Comparison of ENCODE assay signal across 8 cellular contexts in the genomic region with DNA sequence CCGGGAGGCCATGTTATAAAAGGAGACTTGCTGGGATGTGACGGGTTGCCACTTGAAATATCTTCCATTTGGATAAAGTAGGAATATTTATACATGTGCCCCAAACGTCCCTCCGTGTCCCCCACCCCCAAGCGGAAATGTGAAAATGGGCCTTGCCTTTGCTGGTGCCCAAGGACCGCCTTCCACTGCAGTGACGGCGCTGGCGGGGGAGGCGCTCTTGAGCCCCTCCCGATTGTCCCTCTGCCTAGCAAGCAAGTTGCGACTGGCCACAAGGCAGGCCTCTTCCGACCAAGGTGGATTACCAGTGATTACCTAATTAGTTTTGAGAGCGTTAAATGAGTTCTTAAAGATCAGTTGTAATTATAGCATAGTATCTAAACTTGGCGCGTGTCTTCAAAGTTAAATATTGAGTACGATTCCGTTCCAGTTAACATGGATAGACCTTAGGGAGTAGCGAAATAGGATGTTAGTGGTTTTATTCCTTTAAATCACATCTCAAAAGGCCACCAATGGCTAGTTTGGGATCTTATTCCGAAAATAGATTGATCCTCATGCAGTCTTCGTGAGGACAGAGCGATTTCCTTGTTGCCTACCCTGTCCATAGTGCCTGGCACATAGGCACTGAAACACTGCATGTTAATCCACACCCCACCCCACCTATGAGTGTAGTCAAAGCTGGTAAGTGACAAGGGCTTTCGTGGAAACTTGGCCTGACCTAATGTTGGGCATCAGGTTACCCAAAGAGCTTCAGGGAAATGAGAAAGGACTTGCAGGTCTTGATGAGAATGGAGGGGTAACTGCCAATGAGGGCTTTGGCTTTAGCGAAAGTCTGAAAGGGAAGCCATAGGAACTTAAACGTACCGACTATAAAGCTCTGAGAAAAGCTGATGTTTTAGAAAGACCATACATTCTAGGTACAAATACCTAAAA. TPM values are rescaled to one million over a fixed set of nuclear protein-coding genes. Genes with fewer than 3 reads are reported as not detected.
DNase-seq lines count a peak whose midpoint lies in the region; ATAC-seq and TF ChIP-seq lines count a peak whose summit lies in the region.

No MANE protein-coding gene starts in this region.

- H3K27ac Mint-ChIP-seq in activated T-cell treated with anti-CD3 and anti-CD28 coated beads, Interleukin-2, amount 50 U/mL, for 72 hours = peak overlapping the region; percentile 100

- peak; percentile 31 to 55 (median 43) for TF ChIP-seq CTCF in Peyer's patch (IDR thresholded peaks at IDR 0.05)

- H3K27me3 Mint-ChIP-seq in activated T-cell treated with anti-CD3 and anti-CD28 coated beads, Interleukin-2, amount 50 U/mL, for 72 hours (ENCODE audit: low read depth) = no peaks in the 10 kb centered on the region

- H3K4me1 ChIP-seq in Peyer's patch = peaks cover 0 to 15% (median 8%) of the 10 kb centered on the region in 4 donors
- H3K4me1 ChIP-seq in mucosa of stomach (ENCODE audit: control insufficient read depth, insufficient read depth, low read length) = peaks cover 12% of the 10 kb centered on the region

- H3K9ac ChIP-seq in mucosa of stomach (ENCODE audit: low read length) = peak overlapping the region; percentile 99

- no peaks in the 10 kb centered on the region for H3K27me3 ChIP-seq in Peyer's patch
- H3K27me3 ChIP-seq in mucosa of stomach (ENCODE audit: control insufficient read depth, insufficient read depth, low read length) = no peaks in the 10 kb centered on the region

- peaks cover 27 to 41% of the 10 kb centered on the region in 2 donors for H3K36me3 Mint-ChIP-seq in activated T-cell treated with anti-CD3 and anti-CD28 coated beads, Interleukin-2, amount 50 U/mL, for 72 hours (ENCODE audit: insufficient read depth in 2 of 2)

- H3K4me3 Mint-ChIP-seq in activated T-cell treated with anti-CD3 and anti-CD28 coated beads, Interleukin-2, amount 50 U/mL, for 72 hours = peak overlapping the region; percentile 90 to 100

- peaks cover 40% of the 10 kb centered on the region for H3K4me1 Mint-ChIP-seq in activated T-cell treated with anti-CD3 and anti-CD28 coated beads, Interleukin-2, amount 50 U/mL, for 72 hours (ENCODE audit: low read depth)

- H3K36me3 ChIP-seq in KOPT-K1 (ENCODE audit: insufficient read depth, low read length) (peaks cover 55% of the 10 kb centered on the region), Peyer's patch (peaks cover 0 to 38% (median 0%) of the 10 kb centered on the region in 3 donors), mucosa of stomach (ENCODE audit: control insufficient read depth, insufficient read depth, low read length) (peaks cover 21% of the 10 kb centered on the region)

- peak; percentile 21 to 61 for TF ChIP-seq POLR2A in Peyer's patch (IDR thresholded peaks at IDR 0.05)

- H3K27ac ChIP-seq in KOPT-K1 (ENCODE audit: low read depth, low read length, poor library complexity, severe bottlenecking) (peak overlapping the region; percentile 90), Peyer's patch (peak overlapping the region; percentile 95 to 100 (median 99))

- no peaks in the 10 kb centered on the region for H3K9me3 ChIP-seq in KOPT-K1 (ENCODE audit: insufficient read depth, low read length, poor library complexity, severe bottlenecking)
- no peaks in the 10 kb centered on the region for H3K9me3 ChIP-seq in Peyer's patch
- H3K9me3 ChIP-seq in mucosa of stomach (ENCODE audit: control insufficient read depth, low read length) = no peaks in the 10 kb centered on the region

- H3K9me3 Mint-ChIP-seq in activated T-cell treated with anti-CD3 and anti-CD28 coated beads, Interleukin-2, amount 50 U/mL, for 72 hours = no peaks in the 10 kb centered on the region

- ATAC-seq in GM21619 (IDR thresholded peaks at IDR 0.05; ENCODE audit: unreplicated experiment) (peak; percentile 41), esophagus mucosa (peak; percentile 82)
- ATAC-seq in activated T-cell treated with anti-CD3 and anti-CD28 coated beads, Interleukin-2, amount 50 U/mL, for 72 hours (replicated peaks in 1 of 2) = peak; percentile 43 to 48

- DNase-seq in DMS 273 treated with DMSO at 0.1 percent for 48 hours (lab: John Stamatoyannopoulos, UW) = peak; percentile 70
- DNase-seq in Peyer's patch = peak; percentile 87 to 96 (median 90)
- DNase-seq in activated T-cell treated with anti-CD3 and anti-CD28 coated beads, Interleukin-2, amount 50 U/mL, for 72 hours = peak; percentile 87 to 88
- peak; percentile 51 to 68 for DNase-seq in stimulated activated CD8-positive, alpha-beta memory T cell treated with anti-CD3 and anti-CD28 coated beads, Interleukin-4, amount 100 ng/mL, for 4 hours (ENCODE audit: low read depth in 2 of 2, low spot score in 1 of 2)

- H3K4me3 ChIP-seq in Peyer's patch = peak overlapping the region; percentile 64 to 91 (median 88)
- H3K4me3 ChIP-seq in mucosa of stomach (ENCODE audit: low read length) = peak overlapping the region; percentile 33

RNA-seq across cellular contexts. Expression of a gene that starts 1.1 kb away (rescaled TPM):
- total RNA-seq in Peyer's patch (1,000 to 10,000 TPM in 1 of 4 donors, 100 to 1,000 TPM in 3; 565 to 1,018 (median 894) TPM), esophagus mucosa (2,087 TPM)
- 1,000 to 10,000 TPM; 1,240 to 1,316 TPM for total RNA-seq in activated T-cell treated with anti-CD3 and anti-CD28 coated beads, Interleukin-2, amount 50 U/mL, for 72 hours

RNA-seq across cellular contexts. Expression of a gene that starts 48.9 kb away (rescaled TPM):
- total RNA-seq in Peyer's patch (100 to 1,000 TPM in 2 of 4 donors, 10 to 100 TPM in 2; 34.9 to 150 (median 93.3) TPM), esophagus mucosa (34.0 TPM)
- total RNA-seq in activated T-cell treated with anti-CD3 and anti-CD28 coated beads, Interleukin-2, amount 50 U/mL, for 72 hours = 100 to 1,000 TPM; 101 to 113 TPM

RNA-seq across cellular contexts. Expression of a gene that starts 50.3 kb away (rescaled TPM):
- total RNA-seq in Peyer's patch = 10 to 100 TPM; 67.7 to 83.2 (median 74.3) TPM
- total RNA-seq in activated T-cell treated with anti-CD3 and anti-CD28 coated beads, Interleukin-2, amount 50 U/mL, for 72 hours = 100 to 1,000 TPM; 233 to 274 TPM
- 87.6 TPM for total RNA-seq in esophagus mucosa

Comparison
In these comparisons a context has a peak if more than half of its experiments do, and no peak if none do; other contexts are left out.
1. Peak in every context shown above with its lines: DNase-seq, ATAC-seq, H3K4me3 ChIP-seq and H3K27ac ChIP-seq.